Comparison of ENCODE assay signal across 13 cellular contexts in the genomic region with DNA sequence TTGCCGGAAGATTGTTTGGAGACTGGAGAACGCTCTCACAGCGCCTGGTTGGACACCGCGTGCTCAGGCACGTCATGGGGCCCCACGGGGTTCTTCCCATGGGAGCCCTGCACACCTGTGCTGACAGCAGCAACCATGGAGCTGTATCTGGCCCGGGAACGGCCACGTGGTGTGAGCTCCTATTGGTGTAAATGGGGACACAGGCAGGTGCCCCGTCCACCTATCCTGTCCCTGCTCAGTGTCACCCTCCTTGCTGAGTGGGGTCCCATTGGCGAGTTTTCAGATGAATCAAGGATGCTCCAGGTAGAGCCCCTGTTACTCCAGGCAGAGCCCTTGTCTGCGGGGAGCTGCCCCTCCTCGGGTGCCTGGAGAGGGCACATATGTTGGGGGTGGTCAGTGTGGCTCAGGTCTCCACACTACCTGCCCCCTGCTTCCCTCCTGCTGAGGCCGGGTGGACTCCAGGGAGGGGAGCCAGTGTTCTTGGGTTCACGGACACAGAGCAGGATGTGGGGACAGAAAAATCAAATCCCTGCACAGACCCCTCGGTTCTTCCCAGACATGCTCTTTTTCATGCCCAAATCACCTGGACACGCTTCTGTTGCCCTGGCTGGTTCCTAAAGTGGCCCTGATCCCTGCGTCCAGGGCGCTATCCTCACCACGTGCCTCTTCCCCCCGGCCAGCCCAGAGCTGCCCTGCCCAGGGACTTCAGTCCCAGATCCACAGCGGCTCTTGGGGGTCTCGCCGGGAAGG.
"Had no signal": no experiment of that assay in that cellular context is flagged by ENCODE, and none has a peak within 500 bp of the region (broad histone marks: within the 10 kb centered on the region; RNA-seq: fewer than 3 reads in every experiment).

No MANE protein-coding gene starts in this region.

- H3K4me3 ChIP-seq: breast epithelium, left ventricle myocardium inferior had no signal

- ATAC-seq: foreskin keratinocyte had no signal

- H3K9me3 Mint-ChIP-seq: nephron; stimulated activated naive CD8-positive, alpha-beta T cell treated with anti-CD3 and anti-CD28 coated beads, Interleukin-15, Interleukin-2, amounts not matched to agents 100 ng/mL and 50 ng/mL, for 24 hours had no signal

- H3K27ac Mint-ChIP-seq: activated naive CD8-positive, alpha-beta T cell; nephron; stimulated activated naive CD8-positive, alpha-beta T cell treated with anti-CD3 and anti-CD28 coated beads, Interleukin-15, Interleukin-2, amounts not matched to agents 100 ng/mL and 50 ng/mL, for 24 hours had no signal

- H3K9me3 ChIP-seq: breast epithelium, left ventricle myocardium inferior had no signal

- H3K27me3 Mint-ChIP-seq: activated naive CD8-positive, alpha-beta T cell; stimulated activated naive CD8-positive, alpha-beta T cell treated with anti-CD3 and anti-CD28 coated beads, Interleukin-15, Interleukin-2, amounts not matched to agents 100 ng/mL and 50 ng/mL, for 24 hours had no signal

- H3K4me1 Mint-ChIP-seq: nephron had no signal

- DNase-seq: activated CD4-positive, alpha-beta T cell treated with anti-CD3 and anti-CD28 coated beads for 4 hours; activated T-cell treated with anti-CD3 and anti-CD28 coated beads for 4 hours; foreskin keratinocyte; left ventricle myocardium inferior; mesenchymal stem cell; stimulated activated CD4-positive, alpha-beta T cell treated with anti-CD3 and anti-CD28 coated beads, Interleukin-15, amount 100 ng/mL, for 24 hours; stimulated activated CD4-positive, alpha-beta T cell treated with anti-CD3 and anti-CD28 coated beads, Interleukin-4, amount 100 ng/mL, for 24 hours; T-helper 1 cell had no signal

- H3K27ac ChIP-seq: breast epithelium, foreskin keratinocyte, left ventricle myocardium inferior had no signal

- H3K36me3 Mint-ChIP-seq: activated naive CD8-positive, alpha-beta T cell had no signal

- H3K4me1 ChIP-seq: breast epithelium, foreskin keratinocyte, left ventricle myocardium inferior had no signal

- H3K4me3 Mint-ChIP-seq: activated naive CD8-positive, alpha-beta T cell; nephron; stimulated activated naive CD8-positive, alpha-beta T cell treated with anti-CD3 and anti-CD28 coated beads, Interleukin-15, Interleukin-2, amounts not matched to agents 100 ng/mL and 50 ng/mL, for 24 hours had no signal

- FAIRE-seq: islet of Langerhans had no signal

- H3K36me3 ChIP-seq: breast epithelium, left ventricle myocardium inferior had no signal
